In the genomic region with DNA sequence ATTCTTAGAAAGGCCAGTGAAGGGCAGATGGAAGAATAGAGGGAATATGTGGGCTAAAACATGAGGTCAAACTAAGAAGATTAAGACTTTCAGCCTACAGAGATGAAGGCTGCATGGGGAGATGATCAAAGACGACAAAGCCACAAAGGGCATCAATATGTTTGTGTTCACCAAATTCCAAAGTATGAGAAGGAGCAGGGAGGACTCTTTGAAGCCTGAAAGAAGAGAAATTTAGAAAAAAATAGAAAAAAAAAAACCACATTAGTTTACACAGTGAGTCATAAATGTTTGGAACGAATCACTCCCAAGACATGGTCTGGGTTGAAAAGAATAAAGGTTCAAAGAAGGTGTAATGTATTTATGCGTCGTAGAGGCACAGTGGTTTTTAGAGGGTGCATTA, we compare ENCODE assay signal across 12 cellular contexts.
"Had no signal": no experiment of that assay in that cellular context is flagged by ENCODE, and none has a peak within 500 bp of the region (broad histone marks: within the 10 kb centered on the region; RNA-seq: fewer than 3 reads in every experiment).

No MANE protein-coding gene starts in this region.

- H3K27ac Mint-ChIP-seq: memory B cell; nephron; stimulated activated naive CD8-positive, alpha-beta T cell treated with anti-CD3 and anti-CD28 coated beads, Interleukin-15, amount 100 ng/mL, for 72 hours; T-helper 2 cell treated with Interferon-gamma antibody and Interleukin-4, amounts not matched to agents 5 μg/mL and 100 μg/mL, for 36 hours had no signal

- H3K4me1 Mint-ChIP-seq: memory B cell; stimulated activated naive CD8-positive, alpha-beta T cell treated with anti-CD3 and anti-CD28 coated beads, Interleukin-15, amount 100 ng/mL, for 72 hours had no signal

- H3K4me3 ChIP-seq: body of pancreas, thoracic aorta had no signal

- H3K9me3 Mint-ChIP-seq: memory B cell; stimulated activated naive CD8-positive, alpha-beta T cell treated with anti-CD3 and anti-CD28 coated beads, Interleukin-15, amount 100 ng/mL, for 72 hours; T-helper 2 cell treated with Interferon-gamma antibody and Interleukin-4, amounts not matched to agents 5 μg/mL and 100 μg/mL, for 36 hours had no signal

- H3K9me3 ChIP-seq: body of pancreas, thoracic aorta had no signal

- H3K36me3 Mint-ChIP-seq: memory B cell had no signal

- H3K36me3 ChIP-seq: thoracic aorta had no signal

- H3K27me3 ChIP-seq: body of pancreas had no signal

- DNase-seq: activated CD4-positive, alpha-beta T cell treated with anti-CD3 and anti-CD28 coated beads, Interleukin-2, amount 50 U/mL, for 48 hours; activated CD4-positive, CD25-positive, alpha-beta regulatory T cell treated with anti-CD3 and anti-CD28 coated beads, Interleukin-2, amount 50 U/mL, for 72 hours; activated T-cell treated with anti-CD3 and anti-CD28 coated beads, Interleukin-2, amount 50 U/mL, for 48 hours; body of pancreas; cerebellar nuclear complex; dermis blood vessel endothelial cell; stimulated activated CD4-positive, alpha-beta T cell treated with anti-CD3 and anti-CD28 coated beads, Interleukin-4, amount 100 ng/mL, for 4 hours; stimulated activated naive CD8-positive, alpha-beta T cell treated with anti-CD3 and anti-CD28 coated beads, Interleukin-15, amount 100 ng/mL, for 72 hours had no signal

- H3K4me3 Mint-ChIP-seq: memory B cell; nephron; stimulated activated naive CD8-positive, alpha-beta T cell treated with anti-CD3 and anti-CD28 coated beads, Interleukin-15, amount 100 ng/mL, for 72 hours; T-helper 2 cell treated with Interferon-gamma antibody and Interleukin-4, amounts not matched to agents 5 μg/mL and 100 μg/mL, for 36 hours had no signal

- H3K27ac ChIP-seq: body of pancreas, thoracic aorta had no signal

- H3K4me1 ChIP-seq: body of pancreas had no signal
